9 cellular contexts compared by ENCODE assay signal in the genomic region with DNA sequence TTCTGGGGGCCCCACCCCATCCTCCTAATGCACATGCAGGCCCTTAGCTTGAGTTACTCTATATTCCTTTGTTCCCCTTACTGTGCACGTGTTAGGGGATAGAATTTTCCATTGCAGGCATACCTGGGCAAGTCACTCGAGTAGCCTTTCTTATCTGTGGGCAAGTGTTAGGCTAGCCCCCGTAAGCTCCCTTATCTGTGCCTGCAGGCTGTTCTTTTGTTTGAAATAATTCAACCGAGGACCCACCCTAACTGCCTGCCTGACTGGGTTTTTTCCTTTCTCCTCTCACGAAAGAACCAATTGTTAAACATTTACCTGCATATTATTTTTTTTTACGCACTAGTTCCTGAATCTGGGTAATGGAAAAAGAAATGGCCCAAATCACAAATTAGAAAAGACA. TPM values are rescaled to one million over a fixed set of nuclear protein-coding genes. Genes with fewer than 3 reads are reported as not detected.
"Had no signal": no experiment of that assay in that cellular context is flagged by ENCODE, and none has a peak within 500 bp of the region (broad histone marks: within the 10 kb centered on the region; RNA-seq: fewer than 3 reads in every experiment).

No MANE protein-coding gene starts in this region.

- H3K9me3 ChIP-seq: HAP-1 had no signal

- H3K4me3 Mint-ChIP-seq: HFFc6, IgD-negative memory B cell had no signal

- ATAC-seq: HCT116 had no signal

- H3K36me3 ChIP-seq: HAP-1 had no signal

- H3K4me1 Mint-ChIP-seq: IgD-negative memory B cell had no signal

- DNase-seq: GOT3, H7, HFFc6, KG1 had no signal

- H3K36me3 Mint-ChIP-seq: IgD-negative memory B cell had no signal

- H3K4me1 ChIP-seq: HAP-1 had no signal

- H3K27me3 Mint-ChIP-seq: IgD-negative memory B cell had no signal

- FAIRE-seq: HTR-8/SVneo had no signal

- H3K27ac Mint-ChIP-seq: HFFc6, IgD-negative memory B cell had no signal

- H3K4me3 ChIP-seq: HAP-1 had no signal

RNA-seq across cellular contexts. Expression of a gene that starts 21.3 kb away (rescaled TPM):
- total RNA-seq: HT-29 had no signal
